ENCODE assay signal across 11 cellular contexts in the genomic region with DNA sequence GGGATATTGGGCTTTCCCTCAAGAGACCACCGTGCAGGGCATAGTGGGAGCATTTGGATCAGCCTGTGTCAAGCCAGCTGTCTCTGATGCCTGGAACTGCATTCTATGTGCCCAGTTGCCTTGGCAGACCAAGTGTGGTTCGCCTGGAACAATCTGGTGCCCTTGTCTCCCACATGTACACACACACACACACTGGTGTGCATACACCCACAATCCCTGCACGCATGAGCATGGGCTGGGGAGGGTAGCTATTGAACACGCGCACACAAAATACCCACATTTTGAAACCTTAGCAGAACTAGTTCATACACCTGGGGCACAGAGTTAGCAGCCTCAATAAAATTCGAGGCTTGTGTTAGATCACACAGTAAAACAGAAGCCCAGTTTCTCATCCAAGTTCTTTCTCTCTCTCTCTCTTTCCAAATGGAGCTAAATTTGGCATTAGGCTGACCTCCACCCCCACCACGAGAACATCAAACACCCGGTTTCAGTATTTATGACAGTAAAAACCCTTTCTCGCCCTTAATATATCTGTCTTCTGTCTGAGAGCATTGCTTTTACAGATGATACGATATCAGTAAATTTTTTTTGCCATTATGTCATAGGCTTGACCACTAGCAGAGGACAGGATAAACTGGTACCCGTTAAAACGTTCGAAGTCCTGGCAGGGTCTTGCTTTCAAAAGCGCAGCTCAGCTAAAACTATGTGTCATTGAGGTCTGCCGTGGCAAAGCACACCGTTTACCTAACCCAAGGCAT. TPM values are rescaled to one million over a fixed set of nuclear protein-coding genes. Genes with fewer than 3 reads are reported as not detected.
DNase-seq lines count a peak whose midpoint lies in the region; ATAC-seq and TF ChIP-seq lines count a peak whose summit lies in the region.
"Had no signal": no experiment of that assay in that cellular context is flagged by ENCODE, and none has a peak within 500 bp of the region (broad histone marks: within the 10 kb centered on the region; RNA-seq: fewer than 3 reads in every experiment).

No MANE protein-coding gene starts in this region.

- H3K79me2 ChIP-seq in hepatocyte, result no peaks in the 10 kb centered on the region
- no peaks in the 10 kb centered on the region for H3K79me2 ChIP-seq in OCI-LY7 (ENCODE audit: insufficient read depth, low read depth, low read length)

- H3K4me1 Mint-ChIP-seq in activated CD4-positive, alpha-beta T cell treated with anti-CD3 and anti-CD28 coated beads, Interleukin-2, amount 10 ng/mL, durations not matched to agents 24 days and 14 days, result peaks cover 19% of the 10 kb centered on the region
- peaks cover 26% of the 10 kb centered on the region for H3K4me1 Mint-ChIP-seq in activated T-helper 1 cell treated with anti-CD3 and anti-CD28 coated beads, Interleukin-12 subunit alpha, Interleukin-12 subunit beta, Interleukin-2, Interleukin-4 antibody, amounts not matched to agents 30 ng/mL and 10 ng/mL and 1 ng/mL, durations not matched to agents 14 hours and 24 hours and 36 hours (ENCODE audit: low read depth)
- H3K4me1 Mint-ChIP-seq in stimulated activated naive CD8-positive, alpha-beta T cell treated with anti-CD3 and anti-CD28 coated beads, Interleukin-15, amount 100 ng/mL, for 72 hours, result peaks cover 39% of the 10 kb centered on the region

- H3K36me3 ChIP-seq in hepatocyte (replicated peaks; ENCODE audit: insufficient read depth, low read depth) (no peaks in the 10 kb centered on the region), OCI-LY7 (ENCODE audit: insufficient read depth, low read length) (no peaks in the 10 kb centered on the region), body of pancreas (replicated peaks in 1 of 2; ENCODE audit: insufficient read depth in 1 of 2, low read depth in 2 of 2) (no peaks in the 10 kb centered on the region)
- H3K36me3 ChIP-seq: pancreas had no signal

- H3K4me3 ChIP-seq in hepatocyte (no peak overlapping the region), OCI-LY7 (ENCODE audit: low read depth, low read length, poor library complexity, severe bottlenecking) (no peak overlapping the region), body of pancreas (no peak overlapping the region)

- H3K9me3 ChIP-seq in hepatocyte (ENCODE audit: low read depth) (no peaks in the 10 kb centered on the region), OCI-LY7 (ENCODE audit: low read length) (no peaks in the 10 kb centered on the region), body of pancreas (no peaks in the 10 kb centered on the region)
- H3K9me3 ChIP-seq: pancreas had no signal

- H3K4me1 ChIP-seq in hepatocyte (ENCODE audit: insufficient read depth) (peaks cover 21% of the 10 kb centered on the region), OCI-LY7 (ENCODE audit: insufficient read depth, low read length, poor library complexity, severe bottlenecking) (no peaks in the 10 kb centered on the region), body of pancreas (peaks cover 38% of the 10 kb centered on the region)

- peaks cover 51% of the 10 kb centered on the region for H3K27me3 Mint-ChIP-seq in activated CD4-positive, alpha-beta T cell treated with anti-CD3 and anti-CD28 coated beads, Interleukin-2, amount 10 ng/mL, durations not matched to agents 24 days and 14 days
- H3K27me3 Mint-ChIP-seq in activated T-helper 1 cell treated with anti-CD3 and anti-CD28 coated beads, Interleukin-12 subunit alpha, Interleukin-12 subunit beta, Interleukin-2, Interleukin-4 antibody, amounts not matched to agents 30 ng/mL and 10 ng/mL and 1 ng/mL, durations not matched to agents 14 hours and 24 hours and 36 hours (ENCODE audit: insufficient read depth), result peaks cover 61% of the 10 kb centered on the region
- peaks cover 71% of the 10 kb centered on the region for H3K27me3 Mint-ChIP-seq in stimulated activated naive CD8-positive, alpha-beta T cell treated with anti-CD3 and anti-CD28 coated beads, Interleukin-15, amount 100 ng/mL, for 72 hours

- no peak overlapping the region for H3K27ac Mint-ChIP-seq in activated CD4-positive, alpha-beta T cell treated with anti-CD3 and anti-CD28 coated beads, Interleukin-2, amount 10 ng/mL, durations not matched to agents 24 days and 14 days
- no peak overlapping the region for H3K27ac Mint-ChIP-seq in activated T-helper 1 cell treated with anti-CD3 and anti-CD28 coated beads, Interleukin-12 subunit alpha, Interleukin-12 subunit beta, Interleukin-2, Interleukin-4 antibody, amounts not matched to agents 30 ng/mL and 10 ng/mL and 1 ng/mL, durations not matched to agents 14 hours and 24 hours and 36 hours
- H3K27ac Mint-ChIP-seq in stimulated activated naive CD8-positive, alpha-beta T cell treated with anti-CD3 and anti-CD28 coated beads, Interleukin-15, amount 100 ng/mL, for 72 hours, result no peak overlapping the region

- H4K20me1 ChIP-seq in hepatocyte (ENCODE audit: insufficient read depth, poor library complexity, severe bottlenecking), result no peaks in the 10 kb centered on the region
- H4K20me1 ChIP-seq in OCI-LY7 (ENCODE audit: insufficient read depth, low read length), result no peaks in the 10 kb centered on the region

- intact Hi-C loops in activated CD4-positive, alpha-beta T cell treated with anti-CD3 and anti-CD28 coated beads, Interleukin-2, amount 10 ng/mL, durations not matched to agents 24 days and 14 days (cut with micrococcal nuclease), result no loop called here
- intact Hi-C loops in activated T-helper 1 cell treated with anti-CD3 and anti-CD28 coated beads, Interleukin-12 subunit alpha, Interleukin-12 subunit beta, Interleukin-2, Interleukin-4 antibody, amounts not matched to agents 30 ng/mL and 10 ng/mL and 1 ng/mL, durations not matched to agents 14 hours and 24 hours and 36 hours (cut with micrococcal nuclease), result no loop called here
- intact Hi-C loops in OCI-LY7 (cut with micrococcal nuclease; ENCODE audit: unreplicated experiment), result no loop called here
- intact Hi-C loops in body of pancreas (cut with DNase I), result no loop called here

- POLR2A ChIA-PET in OCI-LY7 (lab: Charles Lee), result interaction anchor here (0.6 kb wide), 1 partner anchor 37 kb away, joined by 3 read pairs; no protein-coding TSS in a partner anchor

- H3K4me2 ChIP-seq in hepatocyte, result peak overlapping the region; percentile 96
- H3K4me2 ChIP-seq in OCI-LY7 (ENCODE audit: low read length), result no peak overlapping the region

- CTCF ChIA-PET in OCI-LY7 (lab: Charles Lee; ENCODE audit: unreplicated experiment), result no interaction called here

- no peak overlapping the region for H3K27ac ChIP-seq in hepatocyte
- no peak overlapping the region for H3K27ac ChIP-seq in OCI-LY7 (ENCODE audit: low read depth, low read length, poor library complexity, severe bottlenecking)
- no peak overlapping the region for H3K27ac ChIP-seq in body of pancreas
- H3K27ac ChIP-seq: pancreas had no signal

- peaks cover 22% of the 10 kb centered on the region for H3K27me3 ChIP-seq in hepatocyte
- H3K27me3 ChIP-seq in body of pancreas, result peaks cover 0 to 22% of the 10 kb centered on the region in 2 donors

- TF ChIP-seq CTCF in hepatocyte (IDR thresholded peaks at IDR 0.05; ENCODE audit: poor library complexity), result no peak
- no peak for TF ChIP-seq CTCF in OCI-LY7 (conservative IDR thresholded peaks at IDR 0.05; ENCODE audit: low read length)
- TF ChIP-seq CTCF in body of pancreas (IDR thresholded peaks at IDR 0.05), result no peak

- H3K9me2 ChIP-seq in hepatocyte (replicated peaks; ENCODE audit: insufficient read depth) (no peaks in the 10 kb centered on the region), OCI-LY7 (ENCODE audit: insufficient read depth, low read length) (no peaks in the 10 kb centered on the region)

- WGBS in hepatocyte (ENCODE audit: low lambda C conversion rate, missing lambda C conversion rate), result 37% methylated on average over 16 of the region's 16 CpGs
- WGBS in body of pancreas, 2 donors, result 24 to 25% methylated on average over 16 of the region's 16 CpGs

- H3K4me3 Mint-ChIP-seq in activated CD4-positive, alpha-beta T cell treated with anti-CD3 and anti-CD28 coated beads, Interleukin-2, amount 10 ng/mL, durations not matched to agents 24 days and 14 days, result peak overlapping the region; percentile 48
- H3K4me3 Mint-ChIP-seq in activated T-helper 1 cell treated with anti-CD3 and anti-CD28 coated beads, Interleukin-12 subunit alpha, Interleukin-12 subunit beta, Interleukin-2, Interleukin-4 antibody, amounts not matched to agents 30 ng/mL and 10 ng/mL and 1 ng/mL, durations not matched to agents 14 hours and 24 hours and 36 hours, result peak overlapping the region; percentile 57
- H3K4me3 Mint-ChIP-seq in stimulated activated naive CD8-positive, alpha-beta T cell treated with anti-CD3 and anti-CD28 coated beads, Interleukin-15, amount 100 ng/mL, for 72 hours, result peak overlapping the region; percentile 76 to 81

- no peak for TF ChIP-seq POLR2A in body of pancreas (IDR thresholded peaks at IDR 0.05)

- H3K36me3 Mint-ChIP-seq in activated CD4-positive, alpha-beta T cell treated with anti-CD3 and anti-CD28 coated beads, Interleukin-2, amount 10 ng/mL, durations not matched to agents 24 days and 14 days (ENCODE audit: low read depth), result no peaks in the 10 kb centered on the region
- H3K36me3 Mint-ChIP-seq in activated T-helper 1 cell treated with anti-CD3 and anti-CD28 coated beads, Interleukin-12 subunit alpha, Interleukin-12 subunit beta, Interleukin-2, Interleukin-4 antibody, amounts not matched to agents 30 ng/mL and 10 ng/mL and 1 ng/mL, durations not matched to agents 14 hours and 24 hours and 36 hours (ENCODE audit: low read depth), result peaks cover 3% of the 10 kb centered on the region

- BruUV-seq in OCI-LY7 (replicated peaks; lab: Mats Ljungman, UMichigan), result no TSS peak

- no peak for ATAC-seq in stimulated activated naive CD8-positive, alpha-beta T cell treated with anti-CD3 and anti-CD28 coated beads, Interleukin-15, amount 100 ng/mL, for 72 hours
- no peak for ATAC-seq in body of pancreas
- ATAC-seq in GM18870 (IDR thresholded peaks at IDR 0.05; ENCODE audit: unreplicated experiment), result no peak
- ATAC-seq: pancreas had no signal

- no peak overlapping the region for H2AFZ ChIP-seq in hepatocyte
- no peak overlapping the region for H2AFZ ChIP-seq in OCI-LY7 (ENCODE audit: low read length)

- no peaks in the 10 kb centered on the region for H3K9me3 Mint-ChIP-seq in activated CD4-positive, alpha-beta T cell treated with anti-CD3 and anti-CD28 coated beads, Interleukin-2, amount 10 ng/mL, durations not matched to agents 24 days and 14 days
- no peaks in the 10 kb centered on the region for H3K9me3 Mint-ChIP-seq in activated T-helper 1 cell treated with anti-CD3 and anti-CD28 coated beads, Interleukin-12 subunit alpha, Interleukin-12 subunit beta, Interleukin-2, Interleukin-4 antibody, amounts not matched to agents 30 ng/mL and 10 ng/mL and 1 ng/mL, durations not matched to agents 14 hours and 24 hours and 36 hours
- no peaks in the 10 kb centered on the region for H3K9me3 Mint-ChIP-seq in stimulated activated naive CD8-positive, alpha-beta T cell treated with anti-CD3 and anti-CD28 coated beads, Interleukin-15, amount 100 ng/mL, for 72 hours

- DNase-seq in activated CD4-positive, alpha-beta T cell treated with anti-CD3 and anti-CD28 coated beads, Interleukin-2, amount 10 ng/mL, durations not matched to agents 24 days and 14 days, result no peak
- DNase-seq in activated CD4-positive, alpha-beta T cell treated with anti-CD3 and anti-CD28 coated beads, Interleukin-2, amount 50 U/mL, for 4 hours, result no peak
- DNase-seq in activated T-helper 1 cell treated with anti-CD3 and anti-CD28 coated beads, Interleukin-12 subunit alpha, Interleukin-12 subunit beta, Interleukin-2, Interleukin-4 antibody, amounts not matched to agents 30 ng/mL and 10 ng/mL and 1 ng/mL, durations not matched to agents 14 hours and 24 hours and 36 hours (ENCODE audit: low spot score), result no peak
- DNase-seq in hepatocyte (ENCODE audit: low spot score) (no peak), OCI-LY7 (ENCODE audit: low spot score) (no peak), body of pancreas (no peak)
- DNase-seq in stimulated activated naive CD8-positive, alpha-beta T cell treated with anti-CD3 and anti-CD28 coated beads, Interleukin-15, amount 100 ng/mL, for 72 hours, result no peak
- DNase-seq: activated CD4-positive, alpha-beta T cell treated with anti-CD3 and anti-CD28 coated beads for 4 hours; cerebellar nuclear complex; pancreas had no signal

RNA-seq across cellular contexts. Expression of gene NFATC2, which starts 18.2 kb away (rescaled TPM):
- total RNA-seq in activated CD4-positive, alpha-beta T cell treated with anti-CD3 and anti-CD28 coated beads, Interleukin-2, amount 10 ng/mL, durations not matched to agents 24 days and 14 days, result 65.0 and 66.4 TPM in 2 replicates
- 84.0 and 86.4 TPM in 2 replicates for total RNA-seq in activated T-helper 1 cell treated with anti-CD3 and anti-CD28 coated beads, Interleukin-12 subunit alpha, Interleukin-12 subunit beta, Interleukin-2, Interleukin-4 antibody, amounts not matched to agents 30 ng/mL and 10 ng/mL and 1 ng/mL, durations not matched to agents 14 hours and 24 hours and 36 hours
- total RNA-seq in hepatocyte (4.4 and 4.9 TPM in 2 replicates), OCI-LY7 (2022) (43.7 and 43.8 TPM in 2 replicates), body of pancreas (1 to 10 TPM; 4.9 to 7.6 TPM)
- 8.3 and 10.3 TPM in 2 replicates for polyA plus RNA-seq in hepatocyte
- total RNA-seq in OCI-LY7 (2014; rRNA removed; shearing (Covaris generic)), result 12.5 TPM in 2 replicates
